In the genomic region with DNA sequence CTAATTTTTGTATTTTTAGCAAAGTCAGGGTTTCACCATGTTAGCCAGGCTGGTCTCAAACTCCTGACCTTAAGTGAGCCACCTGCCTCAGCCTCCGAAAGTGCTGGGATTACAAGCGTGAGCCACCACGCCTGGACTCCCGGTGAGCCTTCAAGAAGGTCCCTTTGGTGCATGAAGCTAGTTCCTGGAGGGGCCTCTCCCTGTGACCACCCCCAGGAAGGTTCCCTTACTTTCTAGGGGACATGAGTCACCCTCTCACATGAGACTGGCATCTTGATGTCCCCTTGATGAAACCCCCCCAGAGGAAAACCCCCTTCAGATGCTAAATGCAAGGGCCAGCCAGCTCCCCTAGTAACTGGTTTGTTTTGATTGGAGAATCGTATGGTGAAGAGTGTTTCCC, we compare ENCODE assay signal across 1 cellular context.
TF ChIP-seq lines count a peak whose summit lies in the region.

No MANE protein-coding gene starts in this region.

TF ChIP-seq in IMR-90, 13 proteins besides CTCF, POLR2A, EP300 and RAD21:
- TF ChIP-seq MXI1 (IDR thresholded peaks at IDR 0.05; ENCODE audit: borderline replicate concordance, low read depth, low read length), result no peak
- TF ChIP-seq FOS (IDR thresholded peaks at IDR 0.05; ENCODE audit: low read depth, low read length), result no peak
- TF ChIP-seq SMC3 (IDR thresholded peaks at IDR 0.05; ENCODE audit: low read depth, low read length), result no peak
